Comparison of ENCODE assay signal across 8 cellular contexts in the genomic region with DNA sequence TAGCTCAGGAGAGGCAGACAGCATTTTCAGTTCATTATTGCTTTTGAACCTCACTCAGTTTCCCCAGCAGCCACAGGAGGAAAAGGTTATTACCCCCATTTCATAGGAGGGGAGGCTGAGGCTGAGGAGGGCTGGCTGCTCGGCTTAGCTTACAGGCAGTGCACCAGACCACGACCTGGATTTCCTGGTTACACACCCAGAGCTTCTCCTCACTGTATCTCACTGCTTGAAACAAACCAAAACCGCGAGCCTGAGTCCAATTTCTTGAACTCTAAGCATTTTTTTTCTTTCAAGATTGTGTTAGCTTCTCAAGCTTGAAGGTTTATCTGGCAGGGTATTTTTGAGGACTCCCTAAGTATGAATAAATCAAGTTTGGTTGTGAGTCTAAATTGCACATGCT.
DNase-seq lines count a peak whose midpoint lies in the region; ATAC-seq, FAIRE-seq and TF ChIP-seq lines count a peak whose summit lies in the region.

No MANE protein-coding gene starts in this region.

- DNase-seq in CD4-positive, alpha-beta T cell: peak; percentile 24 to 51 (median 39)
- DNase-seq in SK-N-MC (ENCODE audit: low read depth, low spot score) (no peak), lower leg skin (ENCODE audit: low spot score in 2 of 2) (no peak), frontal cortex (ENCODE audit: low spot score in 2 of 2) (no peak), 8988T (no peak), HuH-7.5 (ENCODE audit: low spot score) (no peak)
- DNase-seq in effector memory CD8-positive, alpha-beta T cell: peak; percentile 41 to 52 (median 47)

- no peaks in the 10 kb centered on the region for H3K36me3 Mint-ChIP-seq in CD4-positive, alpha-beta T cell (ENCODE audit: low read depth)
- peaks cover 2% of the 10 kb centered on the region for H3K36me3 Mint-ChIP-seq in effector memory CD8-positive, alpha-beta T cell (ENCODE audit: insufficient read depth)

- no peak for TF ChIP-seq POLR2A in lower leg skin (IDR thresholded peaks at IDR 0.05)

- ATAC-seq in CD4-positive, alpha-beta T cell (ENCODE audit: poor library complexity): peak; percentile 89
- ATAC-seq in GM21576 (IDR thresholded peaks at IDR 0.05; ENCODE audit: unreplicated experiment): peak; percentile 68
- ATAC-seq in effector memory CD8-positive, alpha-beta T cell (replicated peaks): peak; percentile 96

- peak overlapping the region; percentile 80 for H3K4me3 Mint-ChIP-seq in CD4-positive, alpha-beta T cell
- H3K4me3 Mint-ChIP-seq in effector memory CD8-positive, alpha-beta T cell: peak overlapping the region; percentile 53 to 76

- H3K4me1 Mint-ChIP-seq in CD4-positive, alpha-beta T cell (ENCODE audit: low read depth): peaks cover 74% of the 10 kb centered on the region
- peaks cover 51 to 56% of the 10 kb centered on the region in 2 donors for H3K4me1 Mint-ChIP-seq in effector memory CD8-positive, alpha-beta T cell (ENCODE audit: low read depth in 2 of 2)

- CTCF ChIA-PET in CD4-positive, alpha-beta T cell (lab: Charles Lee): no interaction called here

- H3K36me3 ChIP-seq in SK-N-MC (ENCODE audit: insufficient read depth, low read length): no peaks in the 10 kb centered on the region

- no peaks in the 10 kb centered on the region for H3K27me3 Mint-ChIP-seq in CD4-positive, alpha-beta T cell
- no peaks in the 10 kb centered on the region for H3K27me3 Mint-ChIP-seq in effector memory CD8-positive, alpha-beta T cell

- H3K27ac ChIP-seq in CD4-positive, alpha-beta T cell (ENCODE audit: low read depth, low read length): peak overlapping the region; percentile 66
- peak overlapping the region; percentile 67; the same call in 1 of the 2 replicates for H3K27ac ChIP-seq in SK-N-MC

- H3K4me3 ChIP-seq in SK-N-MC: no peak overlapping the region; the same call in 1 of the 2 replicates
- H3K4me3 ChIP-seq in lower leg skin (ENCODE audit: low read depth, poor library complexity, severe bottlenecking): no peak overlapping the region

- no peaks in the 10 kb centered on the region for H3K27me3 ChIP-seq in CD4-positive, alpha-beta T cell (ENCODE audit: control insufficient read depth, insufficient read depth, low read length)

- WGBS in lower leg skin, 2 donors: 29 to 31% methylated on average over 4 of the region's 4 CpGs

- no peak for TF ChIP-seq CTCF in CD4-positive, alpha-beta T cell (IDR thresholded peaks at IDR 0.05)
- TF ChIP-seq CTCF in lower leg skin (IDR thresholded peaks at IDR 0.05): no peak

- H3K9ac ChIP-seq in SK-N-MC (ENCODE audit: insufficient read length): peak overlapping the region; percentile 47

- H3K27ac Mint-ChIP-seq in CD4-positive, alpha-beta T cell: peak overlapping the region; percentile 80
- H3K27ac Mint-ChIP-seq in effector memory CD8-positive, alpha-beta T cell: peak overlapping the region; percentile 82 to 97

- POLR2A ChIA-PET in CD4-positive, alpha-beta T cell (lab: Charles Lee): interaction anchor here (0.8 to 3.5 kb wide), 12 partner anchors 10 to 784 kb away, joined by 3 to 65 read pairs (median 4); no protein-coding TSS in a partner anchor

- H3K9me3 Mint-ChIP-seq in CD4-positive, alpha-beta T cell: no peaks in the 10 kb centered on the region
- H3K9me3 Mint-ChIP-seq in effector memory CD8-positive, alpha-beta T cell: no peaks in the 10 kb centered on the region

- FAIRE-seq in frontal cortex (lab: Jason Lieb, UNC): no peak

- intact Hi-C loops in CD4-positive, alpha-beta T cell (cut with DNase I, micrococcal nuclease): loop anchor here in 1 of 2 experiments (5.0 kb wide), 2 partner anchors 79 to 244 kb away; a partner anchor contains a TSS
- intact Hi-C loops in lower leg skin (cut with DNase I; ENCODE audit: low total_unique reads): no loop called here

- no peaks in the 10 kb centered on the region for H3K9me3 ChIP-seq in CD4-positive, alpha-beta T cell (ENCODE audit: control insufficient read depth, low read length)
- H3K9me3 ChIP-seq in SK-N-MC (ENCODE audit: low read depth, low read length): no peaks in the 10 kb centered on the region

Comparison
In these comparisons a context has a peak if more than half of its experiments do, and no peak if none do; other contexts are left out.
1. DNase-seq: peak in CD4-positive, alpha-beta T cell (10 of 10) and effector memory CD8-positive, alpha-beta T cell (3 of 3); none in SK-N-MC (single experiment), lower leg skin (0 of 2), frontal cortex (0 of 2), 8988T (single experiment) and HuH-7.5 (single experiment).
2. Peak in every context shown above with its lines, with median percentiles within 50 percentile points of each other: ATAC-seq.